In the genomic region with DNA sequence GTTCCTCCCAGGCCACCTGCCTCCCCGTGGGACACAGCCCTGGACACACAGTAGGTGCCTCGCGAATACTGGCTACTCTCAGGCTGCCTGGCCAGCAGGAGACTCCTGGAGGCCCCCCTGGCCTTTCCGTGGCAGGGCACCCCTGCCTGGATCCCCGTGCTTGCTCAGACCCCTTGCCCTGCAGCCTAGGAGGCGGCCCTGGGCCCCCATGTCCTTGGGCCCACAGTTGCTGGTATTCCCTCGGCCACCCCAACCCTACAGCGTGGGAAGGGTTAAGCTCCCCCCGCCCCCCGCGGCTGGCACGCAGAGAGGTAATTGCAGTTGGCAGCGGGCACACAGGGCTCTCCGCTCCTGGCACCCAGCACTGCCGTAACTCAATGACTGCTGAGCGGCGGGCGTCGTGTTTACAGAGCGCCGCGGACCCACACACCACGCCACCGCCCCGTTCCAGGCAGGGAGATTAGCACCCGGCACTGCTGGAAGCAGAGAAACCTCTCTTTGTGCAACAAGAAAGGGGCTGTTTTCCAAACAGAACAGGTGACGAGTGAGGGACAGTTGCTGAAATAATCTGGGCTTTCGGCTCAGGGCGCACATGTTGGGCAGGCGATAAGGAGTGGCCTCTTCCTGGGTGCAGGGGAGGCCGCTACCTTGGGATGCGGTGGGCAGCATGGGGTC, we compare ENCODE assay signal across 10 cellular contexts. TPM values are rescaled to one million over a fixed set of nuclear protein-coding genes. Genes with fewer than 3 reads are reported as not detected.
A peak's percentile ranks its signal among the peaks of the same experiment; 100 is the strongest.
DNase-seq lines count a peak whose midpoint lies in the region; ATAC-seq and TF ChIP-seq lines count a peak whose summit lies in the region.
"Had no signal": no experiment of that assay in that cellular context is flagged by ENCODE, and none has a peak within 500 bp of the region (broad histone marks: within the 10 kb centered on the region; RNA-seq: fewer than 3 reads in every experiment).

No MANE protein-coding gene starts in this region.

- H3K27me3 Mint-ChIP-seq in stimulated activated memory B cell treated with anti-CD40 and anti-IgM and Interleukin-4, amounts not matched to agents 10 μg/mL and 1 μg/mL and 100 μg/mL, for 72 hours, result peaks cover 32% of the 10 kb centered on the region

- H3K27me3 ChIP-seq in gastroesophageal sphincter, result no peaks in the 10 kb centered on the region
- H3K27me3 ChIP-seq in gastrocnemius medialis, result no peaks in the 10 kb centered on the region
- H3K27me3 ChIP-seq: vagina had no signal

- intact Hi-C loops in gastrocnemius medialis (cut with DNase I; ENCODE audit: low total_unique reads), result loop anchor here (2.0 kb wide), 4 partner anchors 27 to 135 kb away; a partner anchor contains a TSS

- POLR2A ChIA-PET in HEK293T (lab: Yijun Ruan, JAX), result no interaction called here

- ATAC-seq in gastroesophageal sphincter, result no peak
- ATAC-seq in gastrocnemius medialis, result peak; percentile 88 to 90
- ATAC-seq in stimulated activated memory B cell treated with anti-CD40 and anti-IgM and Interleukin-4, amounts not matched to agents 10 μg/mL and 1 μg/mL and 100 μg/mL, for 72 hours, result no peak
- ATAC-seq in GM18858 (IDR thresholded peaks at IDR 0.05; ENCODE audit: unreplicated experiment), result no peak

- CTCF ChIA-PET in HEK293T (lab: Yijun Ruan, JAX), result no interaction called here

- no peaks in the 10 kb centered on the region for H3K36me3 Mint-ChIP-seq in stimulated activated memory B cell treated with anti-CD40 and anti-IgM and Interleukin-4, amounts not matched to agents 10 μg/mL and 1 μg/mL and 100 μg/mL, for 72 hours

- no peak for TF ChIP-seq CTCF in gastroesophageal sphincter (IDR thresholded peaks at IDR 0.05)
- peak in 1 of 5 experiments; percentile 2 for TF ChIP-seq CTCF in gastrocnemius medialis (IDR thresholded peaks at IDR 0.05 in 4 of 5, conservative IDR thresholded peaks at IDR 0.05 in 1 of 5)

- no peak overlapping the region for H3K4me3 Mint-ChIP-seq in stimulated activated memory B cell treated with anti-CD40 and anti-IgM and Interleukin-4, amounts not matched to agents 10 μg/mL and 1 μg/mL and 100 μg/mL, for 72 hours

- no peak overlapping the region for H3K27ac Mint-ChIP-seq in stimulated activated memory B cell treated with anti-CD40 and anti-IgM and Interleukin-4, amounts not matched to agents 10 μg/mL and 1 μg/mL and 100 μg/mL, for 72 hours

- peaks cover 9% of the 10 kb centered on the region for H3K4me1 Mint-ChIP-seq in stimulated activated memory B cell treated with anti-CD40 and anti-IgM and Interleukin-4, amounts not matched to agents 10 μg/mL and 1 μg/mL and 100 μg/mL, for 72 hours

- H3K4me1 ChIP-seq in gastroesophageal sphincter (peaks cover 23 to 83% (median 52%) of the 10 kb centered on the region in 3 donors), gastrocnemius medialis (peaks cover 51 to 53% of the 10 kb centered on the region in 2 donors)

- no peak for TF ChIP-seq EP300 in gastroesophageal sphincter (IDR thresholded peaks at IDR 0.05)

- DNase-seq in Daoy (ENCODE audit: low read depth), result peak; percentile 43
- DNase-seq in NCI-H2171 (lab: John Stamatoyannopoulos, UW), result peak; percentile 36
- peak; percentile 87 for DNase-seq in gastrocnemius medialis
- DNase-seq in HEK293T (ENCODE audit: extremely low spot score), result no peak
- DNase-seq in amniotic stem cell (lab: John Stamatoyannopoulos, UW), result no peak
- DNase-seq: spleen had no signal

- H3K36me3 ChIP-seq in gastroesophageal sphincter, result peaks cover 0 to 8% of the 10 kb centered on the region in 2 donors
- no peaks in the 10 kb centered on the region for H3K36me3 ChIP-seq in gastrocnemius medialis
- H3K36me3 ChIP-seq: spleen, vagina had no signal

- in situ Hi-C loops in gastrocnemius medialis (cut with MboI; ENCODE audit: low sequenced_read_pairs in 4 of 4), result no loop called here

- no peaks in the 10 kb centered on the region for H3K9me3 ChIP-seq in gastroesophageal sphincter
- H3K9me3 ChIP-seq in gastrocnemius medialis, result no peaks in the 10 kb centered on the region
- H3K9me3 ChIP-seq: spleen, vagina had no signal

- 40 to 57% methylated on average over 2 to 9 of the region's 32 CpGs for WGBS in gastroesophageal sphincter (ENCODE audit: low coverage in 1 of 2), 2 donors

- no peak overlapping the region for H3K4me3 ChIP-seq in gastroesophageal sphincter
- H3K4me3 ChIP-seq in gastrocnemius medialis, result peak overlapping the region in 2 of 4 donors; percentile 5 to 7
- H3K4me3 ChIP-seq: spleen, vagina had no signal

- H3K27ac ChIP-seq in gastroesophageal sphincter, result peak overlapping the region in 3 of 4 donors; percentile 62 to 75 (median 72)
- H3K27ac ChIP-seq in gastrocnemius medialis, result peak overlapping the region; percentile 75 to 94 (median 85)
- H3K27ac ChIP-seq: spleen, vagina had no signal

- TF ChIP-seq POLR2A in gastroesophageal sphincter (IDR thresholded peaks at IDR 0.05), result no peak
- peak; percentile 26 to 64 for TF ChIP-seq POLR2A in gastrocnemius medialis (IDR thresholded peaks at IDR 0.05)

- H3K9me3 Mint-ChIP-seq in stimulated activated memory B cell treated with anti-CD40 and anti-IgM and Interleukin-4, amounts not matched to agents 10 μg/mL and 1 μg/mL and 100 μg/mL, for 72 hours, result no peaks in the 10 kb centered on the region

TF ChIP-seq in HEK293T, 16 proteins besides CTCF, POLR2A, EP300 and RAD21:
- no peak for TF ChIP-seq ARNT (IDR thresholded peaks at IDR 0.05)
- no peak for TF ChIP-seq NFRKB (IDR thresholded peaks at IDR 0.05)

RNA-seq across cellular contexts. Expression of a gene that starts 32.3 kb away (rescaled TPM):
- 6.8 and 11.0 TPM in 2 replicates for total RNA-seq in Daoy (2014; rRNA removed; shearing (Covaris generic))
- 10 to 100 TPM; 17.5 to 34.3 (median 19.5) TPM for total RNA-seq in gastroesophageal sphincter
- 1 to 10 TPM; 2.5 to 8.4 (median 5.8) TPM for total RNA-seq in gastrocnemius medialis

Comparison
In these comparisons a context has a peak if more than half of its experiments do, and no peak if none do; other contexts are left out.
1. DNase-seq: peak in Daoy (single experiment), NCI-H2171 (single experiment) and gastrocnemius medialis (2 of 2); none in HEK293T (single experiment) and amniotic stem cell (single experiment).
2. ATAC-seq: peak in gastrocnemius medialis (2 of 2); none in gastroesophageal sphincter (single experiment), stimulated activated memory B cell treated with anti-CD40 and anti-IgM and Interleukin-4, amounts not matched to agents 10 μg/mL and 1 μg/mL and 100 μg/mL, for 72 hours (single experiment) and GM18858 (single experiment).
3. POLR2A ChIP-seq: peak in gastrocnemius medialis (2 of 2); none in gastroesophageal sphincter (0 of 2).